ENCODE assay signal across 8 cellular contexts in the genomic region with DNA sequence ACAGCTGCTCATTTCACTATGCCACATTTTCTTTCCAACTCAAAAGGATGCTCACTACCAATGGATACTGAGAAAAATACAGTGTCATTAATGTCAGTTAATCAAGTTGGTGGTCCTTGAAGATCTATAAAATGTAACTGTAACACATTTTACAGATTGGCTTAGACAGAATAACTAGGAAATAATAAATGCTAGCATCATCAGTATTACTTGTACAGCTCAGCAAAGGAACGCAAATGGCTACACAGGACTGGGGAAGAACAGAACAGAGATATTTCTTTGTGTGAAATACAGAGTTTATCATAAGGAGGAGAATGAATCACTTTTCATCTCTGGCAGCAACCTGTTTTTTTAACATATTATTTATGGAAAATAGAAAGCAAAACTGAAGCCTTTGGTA. TPM values are rescaled to one million over a fixed set of nuclear protein-coding genes. Genes with fewer than 3 reads are reported as not detected.
DNase-seq lines count a peak whose midpoint lies in the region; ATAC-seq and TF ChIP-seq lines count a peak whose summit lies in the region.

No MANE protein-coding gene starts in this region.

- H3K27ac ChIP-seq in colonic mucosa (peak overlapping the region; percentile 65), psoas muscle (peak overlapping the region; percentile 92)

- H3K9me3 ChIP-seq in colonic mucosa: no peaks in the 10 kb centered on the region
- H3K9me3 ChIP-seq in psoas muscle: no peaks in the 10 kb centered on the region

- DNase-seq in colonic mucosa (no peak), psoas muscle (no peak), medulla oblongata (ENCODE audit: extremely low spot score) (no peak), NCI-H2029 treated with DMSO at 0.1 percent for 48 hours (lab: John Stamatoyannopoulos, UW) (no peak), NCI-H1417 (lab: John Stamatoyannopoulos, UW) (no peak)

- TF ChIP-seq CTCF in colonic mucosa (IDR thresholded peaks at IDR 0.05) (no peak), psoas muscle (IDR thresholded peaks at IDR 0.05) (no peak)

- H3K4me1 ChIP-seq in colonic mucosa: no peaks in the 10 kb centered on the region
- H3K4me1 ChIP-seq in psoas muscle: peaks cover 36% of the 10 kb centered on the region

- ATAC-seq in GM18867 (IDR thresholded peaks at IDR 0.05; ENCODE audit: unreplicated experiment): peak; percentile 9
- ATAC-seq in HG03095 (IDR thresholded peaks at IDR 0.05; ENCODE audit: unreplicated experiment): peak; percentile 11
- peak in 1 of 4 donors; percentile 33 for ATAC-seq in psoas muscle
- ATAC-seq in HG03469 (IDR thresholded peaks at IDR 0.05; ENCODE audit: unreplicated experiment): no peak

- intact Hi-C loops in colonic mucosa (cut with DNase I) (no loop called here), psoas muscle (cut with DNase I) (no loop called here)

- H3K36me3 ChIP-seq in colonic mucosa (no peaks in the 10 kb centered on the region), psoas muscle (ENCODE audit: insufficient read depth in 1 of 2, low read depth in 1 of 2) (no peaks in the 10 kb centered on the region)

- H3K27me3 ChIP-seq in colonic mucosa (no peaks in the 10 kb centered on the region), psoas muscle (ENCODE audit: insufficient read depth in 3 of 3, low read length in 2 of 3) (no peaks in the 10 kb centered on the region)

- peak overlapping the region in 1 of 2 donors; percentile 61 for H3K9ac ChIP-seq in colonic mucosa (ENCODE audit: low read depth in 2 of 2, low read length in 2 of 2)

- WGBS in psoas muscle, 3 donors: 33 to 62% (median 35%) methylated on average over 1 of the region's 1 CpG

- H3K4me3 ChIP-seq in colonic mucosa: no peak overlapping the region
- peak overlapping the region; percentile 69 for H3K4me3 ChIP-seq in psoas muscle

RNA-seq across cellular contexts. Expression of a gene that starts 8.2 kb away (rescaled TPM):
- total RNA-seq in colonic mucosa (10 to 100 TPM in 1 of 2 donors, 1 to 10 TPM in 1; 9.1 to 28.0 TPM), psoas muscle (100 to 1,000 TPM; 275 to 421 (median 308) TPM)
- 100 to 1,000 TPM in 1 of 3 donors, 10 to 100 TPM in 2; 62.0 to 266 (median 82.1) TPM for polyA plus RNA-seq in psoas muscle

Comparison
In these comparisons a context has a peak if more than half of its experiments do, and no peak if none do; other contexts are left out.
1. RNA of a gene that starts 8.2 kb away (total RNA-seq): 275 to 421 TPM in psoas muscle; 9.1 to 28.0 TPM in colonic mucosa; every median in the first group is over 4 times any median in the second.